In genomic region chr1:42146916-42147320, GRCh38 we compare ENCODE assay signal across 8 cellular contexts. TPM values are rescaled to one million over a fixed set of nuclear protein-coding genes. Genes with fewer than 3 reads are reported as not detected.
DNase-seq lines count a peak whose midpoint lies in the region; TF ChIP-seq lines count a peak whose summit lies in the region.

No MANE protein-coding gene starts in this region.

- peak; percentile 56 to 72 (median 62) for DNase-seq in CD4-positive, alpha-beta memory T cell
- DNase-seq in HS-5 (ENCODE audit: low read depth) (peak; percentile 18), NT2/D1 (ENCODE audit: low read depth, low spot score) (peak; percentile 75), fibroblast of gingiva (ENCODE audit: low read depth) (peak; percentile 23), superior temporal gyrus (ENCODE audit: extremely low spot score) (peak; percentile 69), NCI-H524 treated with DMSO at 0.1 percent for 48 hours (lab: John Stamatoyannopoulos, UW) (no peak)
- DNase-seq in activated T-cell treated with anti-CD3 and anti-CD28 coated beads, Interleukin-2, amount 50 U/mL, for 1 hour: peak; percentile 72

- no peaks in the 10 kb centered on the region for H3K36me3 ChIP-seq in CD4-positive, alpha-beta memory T cell (ENCODE audit: insufficient read depth, low read length)
- H3K36me3 ChIP-seq in NT2/D1 (ENCODE audit: insufficient read depth, insufficient read length, low read length): no peaks in the 10 kb centered on the region

- CTCF ChIA-PET in CD4-positive, alpha-beta memory T cell (lab: Charles Lee; ENCODE audit: partially characterized antibody): interaction anchor here (0.6 to 1.8 kb wide), 5 partner anchors 11 to 492 kb away, joined by 3 to 9 read pairs (median 4); no protein-coding TSS in a partner anchor

- POLR2A ChIA-PET in CD4-positive, alpha-beta memory T cell (lab: Charles Lee; ENCODE audit: partially characterized antibody): interaction anchor here (0.7 kb wide), 1 partner anchor 196 kb away, joined by 3 read pairs; no protein-coding TSS in a partner anchor

- H3K9ac ChIP-seq in NT2/D1 (ENCODE audit: insufficient read length, low read depth): no peak overlapping the region

- H3K4me1 ChIP-seq in CD4-positive, alpha-beta memory T cell (ENCODE audit: insufficient read depth, low read length): no peaks in the 10 kb centered on the region
- peaks cover 7% of the 10 kb centered on the region for H3K4me1 ChIP-seq in NT2/D1 (ENCODE audit: insufficient read depth, insufficient read length)

- TF ChIP-seq CTCF in nephron (IDR thresholded peaks at IDR 0.05; ENCODE audit: unreplicated experiment in 3 of 3): peak; percentile 70 to 72 (median 72)

- H3K4me3 ChIP-seq in CD4-positive, alpha-beta memory T cell (ENCODE audit: low read length in 2 of 2): no peak overlapping the region
- H3K4me3 ChIP-seq in NT2/D1 (ENCODE audit: insufficient read length, low read depth): no peak overlapping the region

- H3K9me3 ChIP-seq in CD4-positive, alpha-beta memory T cell (ENCODE audit: control insufficient read depth in 1 of 2, low read length in 2 of 2): no peaks in the 10 kb centered on the region
- no peaks in the 10 kb centered on the region for H3K9me3 ChIP-seq in NT2/D1 (ENCODE audit: insufficient read depth, low read length)

- H3K27me3 Mint-ChIP-seq in CD4-positive, alpha-beta memory T cell: peaks cover 10 to 16% of the 10 kb centered on the region in 2 donors
- H3K27me3 Mint-ChIP-seq in nephron (ENCODE audit: low read depth): peaks cover 36% of the 10 kb centered on the region

- intact Hi-C loops in CD4-positive, alpha-beta memory T cell (cut with micrococcal nuclease): loop anchor here (1.0 to 10.0 kb wide), 2 partner anchors 26 to 768 kb away; no protein-coding TSS in a partner anchor

- no peaks in the 10 kb centered on the region for H3K9me3 Mint-ChIP-seq in CD4-positive, alpha-beta memory T cell
- no peaks in the 10 kb centered on the region for H3K9me3 Mint-ChIP-seq in nephron

- H3K27me3 ChIP-seq in CD4-positive, alpha-beta memory T cell (ENCODE audit: insufficient read depth, low read length): no peaks in the 10 kb centered on the region
- H3K27me3 ChIP-seq in NT2/D1 (ENCODE audit: insufficient read depth, insufficient read length): no peaks in the 10 kb centered on the region

- H3K4me3 Mint-ChIP-seq in CD4-positive, alpha-beta memory T cell: no peak overlapping the region
- no peak overlapping the region for H3K4me3 Mint-ChIP-seq in nephron

- H3K27ac Mint-ChIP-seq in CD4-positive, alpha-beta memory T cell: no peak overlapping the region
- no peak overlapping the region for H3K27ac Mint-ChIP-seq in nephron

- no peaks in the 10 kb centered on the region for H3K36me3 Mint-ChIP-seq in CD4-positive, alpha-beta memory T cell
- no peaks in the 10 kb centered on the region for H3K36me3 Mint-ChIP-seq in nephron (ENCODE audit: low read depth)

- H3K27ac ChIP-seq in CD4-positive, alpha-beta memory T cell (ENCODE audit: low read depth, low read length): no peak overlapping the region

- peaks cover 2 to 7% (median 3%) of the 10 kb centered on the region in 4 donors for H3K4me1 Mint-ChIP-seq in CD4-positive, alpha-beta memory T cell
- peaks cover 18% of the 10 kb centered on the region for H3K4me1 Mint-ChIP-seq in nephron

RNA-seq across cellular contexts. Expression of gene GUCA2B, which starts 6.3 kb away (rescaled TPM):
- not detected for total RNA-seq in CD4-positive, alpha-beta memory T cell
- polyA plus RNA-seq in CD4-positive, alpha-beta memory T cell: not detected

RNA-seq across cellular contexts. Expression of gene GUCA2A, which starts 17.6 kb away (rescaled TPM):
- total RNA-seq in CD4-positive, alpha-beta memory T cell: not detected
- polyA plus RNA-seq in CD4-positive, alpha-beta memory T cell: not detected
